ENCODE assay signal across 8 cellular contexts in genomic region chr22:50473088-50473487, GRCh38. TPM values are rescaled to one million over a fixed set of nuclear protein-coding genes. Genes with fewer than 3 reads are reported as not detected.
DNase-seq lines count a peak whose midpoint lies in the region; ATAC-seq, FAIRE-seq and TF ChIP-seq lines count a peak whose summit lies in the region.

No MANE protein-coding gene starts in this region.

- DNase-seq in GM12892 (ENCODE audit: insufficient read length) (no peak), Peyer's patch (peak in 2 of 3 donors; percentile 59 to 69), GM12878 (ENCODE audit: low read depth, low spot score) (no peak), LoVo (ENCODE audit: low spot score) (no peak), amniotic stem cell (lab: John Stamatoyannopoulos, UW) (no peak)
- peak in 8 of 10 donors; percentile 47 to 77 (median 55) for DNase-seq in naive thymus-derived CD8-positive, alpha-beta T cell

- peak overlapping the region; percentile 89 to 98 (median 96) for H3K27ac Mint-ChIP-seq in naive thymus-derived CD8-positive, alpha-beta T cell

- SMC1A ChIA-PET in GM12878 (lab: Charles Lee; ENCODE audit: uncharacterized antibody, unreplicated experiment) = interaction anchor here (1.4 to 1.6 kb wide), 2 partner anchors 24 to 53 kb away, joined by 5 read pairs; partner anchors contain the start of gene SCO2

- no peaks in the 10 kb centered on the region for H4K20me1 ChIP-seq in GM12878 (ENCODE audit: control insufficient read depth, insufficient read depth)

- peaks cover 55% of the 10 kb centered on the region for H3K79me2 ChIP-seq in GM12878 (ENCODE audit: control insufficient read depth, insufficient read depth, low read length)

- TF ChIP-seq CTCF in Peyer's patch (IDR thresholded peaks at IDR 0.05) = peak in 5 of 6 experiments; percentile 16 to 52 (median 46)
- peak; percentile 51 to 74 (median 62) for TF ChIP-seq CTCF in GM12878 (IDR thresholded peaks at IDR 0.05 in 2 of 3, conservative IDR thresholded peaks at IDR 0.05 in 1 of 3; ENCODE audit: control insufficient read depth in 2 of 3, extremely low read depth in 1 of 3, insufficient read depth in 1 of 3, low read depth in 3 of 3, low read length in 3 of 3)

- BruUV-seq in GM12878 (replicated peaks; lab: Mats Ljungman, UMichigan) = no TSS peak

- peaks cover 0 to 2% (median 0%) of the 10 kb centered on the region in 3 donors for H3K36me3 ChIP-seq in Peyer's patch
- H3K36me3 ChIP-seq in GM12878 (ENCODE audit: control insufficient read depth in 2 of 2, insufficient read depth in 2 of 2, low read length in 1 of 2) = peaks cover 1 to 4% of the 10 kb centered on the region in 2 experiments; a peak in 2 of 4 replicates

- CTCF ChIA-PET in GM12878 (lab: Yijun Ruan, JAX) = interaction anchor here (0.7 to 2.9 kb wide), 13 partner anchors 20 to 255 kb away, joined by 3 to 16 read pairs (median 6); partner anchors contain the start of genes HDAC10, LMF2, NCAPH2 and SCO2

- intact Hi-C loops in GM12878 (cut with micrococcal nuclease; ENCODE audit: unreplicated experiment) = loop anchor here (10.0 kb wide), 1 partner anchor 228 kb away; the partner anchor contains the start of gene TUBGCP6

- TF ChIP-seq POLR2A in GM12892 (IDR thresholded peaks at IDR 0.05; ENCODE audit: low read depth, low read length) (no peak), Peyer's patch (IDR thresholded peaks at IDR 0.05) (no peak), GM12878 (IDR thresholded peaks at IDR 0.05; ENCODE audit: low read depth, low read length) (0 out of 2 replicates have a peak, but pooled peaks have one; percentile 37)

- H3K4me3 ChIP-seq in Peyer's patch (peak overlapping the region in 2 of 4 donors; percentile 97 to 99), GM12878 (peak overlapping the region; percentile 96)

- RAD21 ChIA-PET in GM12878 (lab: Charles Lee; ENCODE audit: unreplicated experiment) = interaction anchor here (0.9 to 2.3 kb wide), 6 partner anchors 20 to 218 kb away, joined by 3 to 11 read pairs (median 6); partner anchors contain the start of genes LMF2 and SCO2

- H3K9me3 ChIP-seq in Peyer's patch (no peaks in the 10 kb centered on the region), GM12878 (replicated peaks; ENCODE audit: control insufficient read depth, insufficient read depth, low read length) (no peaks in the 10 kb centered on the region)

- peak overlapping the region in 1 of 4 donors; percentile 90 for H3K27ac ChIP-seq in Peyer's patch
- H3K27ac ChIP-seq in GM12878 (ENCODE audit: control insufficient read depth, insufficient read depth) = no peak overlapping the region

- peaks cover 0 to 9% (median 2%) of the 10 kb centered on the region in 3 donors for H3K36me3 Mint-ChIP-seq in naive thymus-derived CD8-positive, alpha-beta T cell

- TF ChIP-seq EP300 in GM12878 (IDR thresholded peaks at IDR 0.05; ENCODE audit: borderline replicate concordance in 1 of 2, control insufficient read depth in 1 of 2, low read depth in 2 of 2, low read length in 2 of 2) = no peak

- POLR2A ChIA-PET in GM12878 (lab: Charles Lee) = interaction anchor here (1.0 to 2.2 kb wide), 3 partner anchors 29 to 148 kb away, joined by 3 to 6 read pairs (median 3); partner anchors contain the start of gene SCO2
- POLR2A ChIA-PET in naive thymus-derived CD8-positive, alpha-beta T cell (lab: Charles Lee) = interaction anchor here (0.5 to 3.5 kb wide), 11 partner anchors 9 to 148 kb away, joined by 3 to 25 read pairs (median 4); partner anchors contain the start of genes LMF2, NCAPH2, SCO2 and SYCE3

- peak overlapping the region; percentile 86 to 98 (median 94) for H3K4me3 Mint-ChIP-seq in naive thymus-derived CD8-positive, alpha-beta T cell

- no peaks in the 10 kb centered on the region for H3K27me3 Mint-ChIP-seq in naive thymus-derived CD8-positive, alpha-beta T cell

- in situ Hi-C loops in GM12878 (cut with MboI) = no loop called here

- ATAC-seq in GM12878 (peak; percentile 54), HG03095 (IDR thresholded peaks at IDR 0.05; ENCODE audit: unreplicated experiment) (no peak), HG03521 (IDR thresholded peaks at IDR 0.05; ENCODE audit: unreplicated experiment) (no peak)
- ATAC-seq in naive thymus-derived CD8-positive, alpha-beta T cell = peak; percentile 9 to 11

- H3K4me1 Mint-ChIP-seq in naive thymus-derived CD8-positive, alpha-beta T cell = peaks cover 28 to 67% (median 62%) of the 10 kb centered on the region in 4 donors

- H2AFZ ChIP-seq in GM12878 (ENCODE audit: control insufficient read depth, low read depth, low read length) = no peak overlapping the region

- WGBS in GM12878 (ENCODE audit: insufficient coverage, insufficient replicate concordance, low lambda C conversion rate, missing lambda C conversion rate) = 47% methylated on average over 6 of the region's 6 CpGs

- peak; percentile 87 for FAIRE-seq in GM12892 (lab: Jason Lieb, UNC)
- FAIRE-seq in GM12878 (lab: Jason Lieb, UNC) = no peak

- H3K9ac ChIP-seq in GM12878 (ENCODE audit: control insufficient read depth, insufficient read depth, low read length) = no peak overlapping the region

- H3K27me3 ChIP-seq in Peyer's patch (no peaks in the 10 kb centered on the region), GM12878 (replicated peaks in 1 of 2; ENCODE audit: control insufficient read depth in 2 of 2, insufficient read depth in 2 of 2, low read length in 1 of 2) (no peaks in the 10 kb centered on the region)

- peak; percentile 41 for TF ChIP-seq RAD21 in GM12878 (IDR thresholded peaks at IDR 0.05; ENCODE audit: insufficient read depth, low read depth, low read length)

- peak overlapping the region; percentile 99 for H3K4me2 ChIP-seq in GM12878 (ENCODE audit: control insufficient read depth, insufficient read depth)

- H3K4me1 ChIP-seq in Peyer's patch = peaks cover 22 to 63% (median 53%) of the 10 kb centered on the region in 4 donors
- peaks cover 54% of the 10 kb centered on the region for H3K4me1 ChIP-seq in GM12878 (ENCODE audit: control insufficient read depth, insufficient read depth, low read length)

- peaks cover 0 to 2% (median 0%) of the 10 kb centered on the region in 9 donors for H3K9me3 Mint-ChIP-seq in naive thymus-derived CD8-positive, alpha-beta T cell

RNA-seq across cellular contexts. Expression of gene SBF1, which starts 1.7 kb away (rescaled TPM):
- polyA plus RNA-seq in GM12892 (2012; ENCODE audit: missing spikeins) = 11.6 TPM
- 100 to 1,000 TPM in 3 of 4 donors, 10 to 100 TPM in 1; 72.0 to 133 (median 121) TPM for total RNA-seq in Peyer's patch
- 103 and 115 TPM in 2 replicates for total RNA-seq in GM12878 (2013; cell fraction: nucleolus; rRNA removed)
- total RNA-seq in GM12878 (2014; rRNA removed) = 42.7 and 48.0 TPM in 2 replicates
- total RNA-seq in GM12878 (2014; rRNA removed; fragmentation: Illumina TruSeq; extraction: Trizol) = 14.6 and 16.1 TPM in 2 replicates
- 77.9 and 95.0 TPM in 2 replicates for total RNA-seq in GM12878 (2021)
- 12.7 TPM for polyA plus RNA-seq in GM12878 (2011; ENCODE audit: low read depth)
- polyA plus RNA-seq in GM12878 (2011; rRNA removed) = 11.1 and 19.5 TPM in 2 replicates
- 30.3 and 43.4 TPM in 2 replicates for polyA plus RNA-seq in GM12878 (2011; cell fraction: cytosol; rRNA removed)
- 215 and 252 TPM in 2 replicates for polyA plus RNA-seq in GM12878 (2011; cell fraction: nucleus; rRNA removed)
- polyA plus RNA-seq in GM12878 (2012) = 25.9 and 33.5 TPM in 2 replicates
- 1.2 and 7.4 TPM in 2 replicates for polyA plus RNA-seq in GM12878 (2014; fragmentation: Illumina TruSeq; extraction: Trizol)
- 1 to 10 TPM in 1 of 2 experiments, under 1 TPM in 1; 0.23 to 1.2 TPM for polyA plus RNA-seq in GM12878 (2014; fragmentation: Nextera tagmentation; extraction: Ambion mirVana)
- 42.2 and 47.5 TPM in 2 replicates for polyA plus RNA-seq in GM12878 (2014; rRNA removed)
- polyA plus RNA-seq in GM12878 (2016; fragmentation: Nextera tagmentation; extraction: Ambion mirVana) = 10 to 100 TPM; 10.0 to 28.6 TPM
- polyA minus RNA-seq in GM12878 (2011; rRNA and poly(A)+ RNA removed) = 46.5 and 73.5 TPM in 2 replicates
- polyA minus RNA-seq in GM12878 (2011; cell fraction: cytosol; rRNA and poly(A)+ RNA removed) = 27.6 and 33.4 TPM in 2 replicates
- 76.3 and 127 TPM in 2 replicates for polyA minus RNA-seq in GM12878 (2011; cell fraction: nucleus; rRNA and poly(A)+ RNA removed)
- total RNA-seq in naive thymus-derived CD8-positive, alpha-beta T cell = 100 to 1,000 TPM; 221 to 222 TPM
- polyA plus RNA-seq in naive thymus-derived CD8-positive, alpha-beta T cell = 10 to 100 TPM; 17.1 to 37.4 (median 17.6) TPM

RNA-seq across cellular contexts. Expression of gene ADM2, which starts 8.3 kb away (rescaled TPM):
- polyA plus RNA-seq in GM12892 (2012; ENCODE audit: missing spikeins) = 0.19 TPM
- total RNA-seq in Peyer's patch = 1 to 10 TPM in 3 of 4 donors, under 1 TPM in 1; 0.83 to 8.4 (median 5.8) TPM
- total RNA-seq in GM12878 (2013; cell fraction: nucleolus; rRNA removed) = 0.69 and 0.75 TPM in 2 replicates
- total RNA-seq in GM12878 (2014; rRNA removed) = 0.06 and 0.16 TPM in 2 replicates
- 0.04 TPM in 1 of 2 replicates, not detected in the other for total RNA-seq in GM12878 (2014; rRNA removed; fragmentation: Illumina TruSeq; extraction: Trizol)
- 0.31 and 0.48 TPM in 2 replicates for total RNA-seq in GM12878 (2021)
- 0.67 TPM for polyA plus RNA-seq in GM12878 (2011; ENCODE audit: low read depth)
- polyA plus RNA-seq in GM12878 (2011; rRNA removed) = 0.23 and 0.30 TPM in 2 replicates
- polyA plus RNA-seq in GM12878 (2011; cell fraction: cytosol; rRNA removed) = 0.40 TPM in 2 replicates
- polyA plus RNA-seq in GM12878 (2011; cell fraction: nucleus; rRNA removed) = 0.73 and 0.93 TPM in 2 replicates
- 1.5 and 1.9 TPM in 2 replicates for polyA plus RNA-seq in GM12878 (2012)
- 0.04 TPM in 1 of 2 replicates, not detected in the other for polyA plus RNA-seq in GM12878 (2014; fragmentation: Illumina TruSeq; extraction: Trizol)
- under 1 TPM in 1 of 2 experiments, not detected in 1; 0.02 TPM for polyA plus RNA-seq in GM12878 (2014; fragmentation: Nextera tagmentation; extraction: Ambion mirVana)
- 0.14 and 0.33 TPM in 2 replicates for polyA plus RNA-seq in GM12878 (2014; rRNA removed)
- under 1 TPM in 1 of 2 experiments, not detected in 1; 0.17 TPM for polyA plus RNA-seq in GM12878 (2016; fragmentation: Nextera tagmentation; extraction: Ambion mirVana)
- polyA minus RNA-seq in GM12878 (2011; rRNA and poly(A)+ RNA removed) = 0.15 and 0.57 TPM in 2 replicates
- polyA minus RNA-seq in GM12878 (2011; cell fraction: cytosol; rRNA and poly(A)+ RNA removed) = 0.42 and 0.67 TPM in 2 replicates
- 0.36 and 0.48 TPM in 2 replicates for polyA minus RNA-seq in GM12878 (2011; cell fraction: nucleus; rRNA and poly(A)+ RNA removed)
- total RNA-seq in naive thymus-derived CD8-positive, alpha-beta T cell = 1 to 10 TPM; 7.7 to 8.2 TPM
- polyA plus RNA-seq in naive thymus-derived CD8-positive, alpha-beta T cell = under 1 TPM; 0.08 to 0.52 (median 0.21) TPM

RNA-seq across cellular contexts. Expression of gene MIOX, which starts 13.6 kb away (rescaled TPM):
- not detected for polyA plus RNA-seq in GM12892 (2012; ENCODE audit: missing spikeins)
- total RNA-seq in Peyer's patch (not detected), GM12878 (2014; rRNA removed) (not detected in 2 replicates), GM12878 (2014; rRNA removed; fragmentation: Illumina TruSeq; extraction: Trizol) (not detected in 2 replicates), GM12878 (2021) (not detected in 2 replicates)
- total RNA-seq in GM12878 (2013; cell fraction: nucleolus; rRNA removed) = 0.65 TPM in 1 of 2 replicates, not detected in the other
- polyA plus RNA-seq in GM12878 (2011; ENCODE audit: low read depth) = not detected
- polyA plus RNA-seq in GM12878 (2011; rRNA removed) (0.13 and 0.31 TPM in 2 replicates), GM12878 (2014; fragmentation: Illumina TruSeq; extraction: Trizol) (0.10 TPM in 1 of 2 replicates, not detected in the other), GM12878 (2014; fragmentation: Nextera tagmentation; extraction: Ambion mirVana) (not detected), GM12878 (2014; rRNA removed) (0.36 TPM in 1 of 2 replicates, not detected in the other), GM12878 (2016; fragmentation: Nextera tagmentation; extraction: Ambion mirVana) (not detected)
- polyA plus RNA-seq in GM12878 (2011; cell fraction: cytosol; rRNA removed) = 0.12 and 0.64 TPM in 2 replicates
- 1.4 and 2.2 TPM in 2 replicates for polyA plus RNA-seq in GM12878 (2011; cell fraction: nucleus; rRNA removed)
- polyA plus RNA-seq in GM12878 (2012) = not detected in 2 replicates
- polyA minus RNA-seq in GM12878 (2011; rRNA and poly(A)+ RNA removed) = 0.41 TPM in 1 of 2 replicates, not detected in the other
- not detected in 2 replicates for polyA minus RNA-seq in GM12878 (2011; cell fraction: cytosol; rRNA and poly(A)+ RNA removed)
- not detected in 2 replicates for polyA minus RNA-seq in GM12878 (2011; cell fraction: nucleus; rRNA and poly(A)+ RNA removed)
- total RNA-seq in naive thymus-derived CD8-positive, alpha-beta T cell = under 1 TPM in 1 of 2 experiments, not detected in 1; 0.52 TPM
- under 1 TPM in 1 of 3 donors, not detected in 2; 0.39 TPM for polyA plus RNA-seq in naive thymus-derived CD8-positive, alpha-beta T cell

RNA-seq across cellular contexts. Expression of gene LMF2, which starts 34.4 kb away (rescaled TPM):
- polyA plus RNA-seq in GM12892 (2012; ENCODE audit: missing spikeins) = 6.7 TPM
- total RNA-seq in Peyer's patch (10 to 100 TPM; 68.5 to 94.9 (median 83.3) TPM), GM12878 (2014; rRNA removed) (32.2 and 34.9 TPM in 2 replicates), GM12878 (2014; rRNA removed; fragmentation: Illumina TruSeq; extraction: Trizol) (5.5 and 5.7 TPM in 2 replicates), GM12878 (2021) (54.7 and 57.5 TPM in 2 replicates)
- 34.3 and 36.8 TPM in 2 replicates for total RNA-seq in GM12878 (2013; cell fraction: nucleolus; rRNA removed)
- polyA plus RNA-seq in GM12878 (2011; ENCODE audit: low read depth) = 10.2 TPM
- polyA plus RNA-seq in GM12878 (2011; rRNA removed) (2.3 and 7.6 TPM in 2 replicates), GM12878 (2014; fragmentation: Illumina TruSeq; extraction: Trizol) (0.44 and 3.4 TPM in 2 replicates), GM12878 (2014; fragmentation: Nextera tagmentation; extraction: Ambion mirVana) (under 1 TPM; 0.08 to 0.55 TPM), GM12878 (2014; rRNA removed) (49.4 and 61.2 TPM in 2 replicates), GM12878 (2016; fragmentation: Nextera tagmentation; extraction: Ambion mirVana) (10 to 100 TPM; 36.2 to 39.5 TPM)
- 15.1 and 25.7 TPM in 2 replicates for polyA plus RNA-seq in GM12878 (2011; cell fraction: cytosol; rRNA removed)
- 221 and 276 TPM in 2 replicates for polyA plus RNA-seq in GM12878 (2011; cell fraction: nucleus; rRNA removed)
- polyA plus RNA-seq in GM12878 (2012) = 30.4 and 36.1 TPM in 2 replicates
- polyA minus RNA-seq in GM12878 (2011; rRNA and poly(A)+ RNA removed) = 9.9 and 19.8 TPM in 2 replicates
- 12.6 and 15.1 TPM in 2 replicates for polyA minus RNA-seq in GM12878 (2011; cell fraction: cytosol; rRNA and poly(A)+ RNA removed)
- polyA minus RNA-seq in GM12878 (2011; cell fraction: nucleus; rRNA and poly(A)+ RNA removed) = 37.8 and 63.0 TPM in 2 replicates
- total RNA-seq in naive thymus-derived CD8-positive, alpha-beta T cell = 100 to 1,000 TPM; 120 to 128 TPM
- 10 to 100 TPM; 15.1 to 19.6 (median 17.6) TPM for polyA plus RNA-seq in naive thymus-derived CD8-positive, alpha-beta T cell

RNA-seq across cellular contexts. Expression of gene NCAPH2, which starts 34.9 kb away (rescaled TPM):
- 29.4 TPM for polyA plus RNA-seq in GM12892 (2012; ENCODE audit: missing spikeins)
- 10 to 100 TPM; 34.0 to 85.8 (median 41.2) TPM for total RNA-seq in Peyer's patch
- total RNA-seq in GM12878 (2013; cell fraction: nucleolus; rRNA removed) = 43.3 and 47.4 TPM in 2 replicates
- total RNA-seq in GM12878 (2014; rRNA removed) = 78.5 and 86.1 TPM in 2 replicates
- total RNA-seq in GM12878 (2014; rRNA removed; fragmentation: Illumina TruSeq; extraction: Trizol) = 33.9 and 39.4 TPM in 2 replicates
- total RNA-seq in GM12878 (2021) = 99.8 and 110 TPM in 2 replicates
- polyA plus RNA-seq in GM12878 (2011; ENCODE audit: low read depth) = 19.5 TPM
- 18.4 and 31.9 TPM in 2 replicates for polyA plus RNA-seq in GM12878 (2011; rRNA removed)
- 52.9 and 83.1 TPM in 2 replicates for polyA plus RNA-seq in GM12878 (2011; cell fraction: cytosol; rRNA removed)
- 135 and 170 TPM in 2 replicates for polyA plus RNA-seq in GM12878 (2011; cell fraction: nucleus; rRNA removed)
- 46.8 and 48.7 TPM in 2 replicates for polyA plus RNA-seq in GM12878 (2012)
- polyA plus RNA-seq in GM12878 (2014; fragmentation: Illumina TruSeq; extraction: Trizol) = 22.7 and 36.9 TPM in 2 replicates
- polyA plus RNA-seq in GM12878 (2014; fragmentation: Nextera tagmentation; extraction: Ambion mirVana) = 10 to 100 TPM in 1 of 2 experiments, 1 to 10 TPM in 1; 5.0 to 16.9 TPM
- polyA plus RNA-seq in GM12878 (2014; rRNA removed) = 80.3 and 84.2 TPM in 2 replicates
- 10 to 100 TPM; 81.7 to 85.8 TPM for polyA plus RNA-seq in GM12878 (2016; fragmentation: Nextera tagmentation; extraction: Ambion mirVana)
- polyA minus RNA-seq in GM12878 (2011; rRNA and poly(A)+ RNA removed) = 26.8 and 64.7 TPM in 2 replicates
- polyA minus RNA-seq in GM12878 (2011; cell fraction: cytosol; rRNA and poly(A)+ RNA removed) = 31.8 and 32.3 TPM in 2 replicates
- 26.2 and 40.9 TPM in 2 replicates for polyA minus RNA-seq in GM12878 (2011; cell fraction: nucleus; rRNA and poly(A)+ RNA removed)
- 10 to 100 TPM; 77.9 to 81.9 TPM for total RNA-seq in naive thymus-derived CD8-positive, alpha-beta T cell
- 10 to 100 TPM; 34.8 to 41.5 (median 40.1) TPM for polyA plus RNA-seq in naive thymus-derived CD8-positive, alpha-beta T cell

Comparison
In these comparisons a context has a peak if more than half of its experiments do, and no peak if none do; other contexts are left out.
1. DNase-seq: peak in Peyer's patch (2 of 3) and naive thymus-derived CD8-positive, alpha-beta T cell (8 of 10); none in GM12892 (single experiment), GM12878 (single experiment), LoVo (single experiment) and amniotic stem cell (single experiment).
2. ATAC-seq: peak in GM12878 (single experiment) and naive thymus-derived CD8-positive, alpha-beta T cell (2 of 2); none in HG03095 (single experiment) and HG03521 (single experiment).